In genomic region chr12:68809190-68810026, GRCh38 we compare ENCODE assay signal across 8 cellular contexts. TPM values are rescaled to one million over a fixed set of nuclear protein-coding genes. Genes with fewer than 3 reads are reported as not detected.
DNase-seq lines count a peak whose midpoint lies in the region; ATAC-seq, FAIRE-seq and TF ChIP-seq lines count a peak whose summit lies in the region.

No MANE protein-coding gene starts in this region.

- H2BK15ac ChIP-seq in H9 (ENCODE audit: low read depth, low read length), result no peak overlapping the region

- H2BK12ac ChIP-seq in H9 (ENCODE audit: insufficient read length, low read depth, low read length), result no peak overlapping the region

- TF ChIP-seq CTCF in H9 (conservative IDR thresholded peaks at IDR 0.05), result no peak
- TF ChIP-seq CTCF in WTC11 (IDR thresholded peaks at IDR 0.05), result no peak
- TF ChIP-seq CTCF in smooth muscle cell (IDR thresholded peaks at IDR 0.05; ENCODE audit: borderline replicate concordance, insufficient read depth, poor library complexity, severe bottlenecking), result no peak
- TF ChIP-seq CTCF in GM10266 (IDR thresholded peaks at IDR 0.05; ENCODE audit: control insufficient read depth, insufficient read depth, low read depth, missing control alignments), result no peak

- peak overlapping the region; percentile 94 to 95 for H3K4me3 Mint-ChIP-seq in H9
- peak overlapping the region; percentile 86 for H3K4me3 Mint-ChIP-seq in WTC11

- H2BK20ac ChIP-seq in H9 (ENCODE audit: low read depth, low read length, poor library complexity, severe bottlenecking), result no peak overlapping the region

- H3K27ac Mint-ChIP-seq in H9 (peak overlapping the region; percentile 99; a peak in 6 of 7 replicates), WTC11 (peak overlapping the region; percentile 98)

- H3K27me3 ChIP-seq in H9 (ENCODE audit: insufficient read depth, low read length) (no peaks in the 10 kb centered on the region), right cardiac atrium (ENCODE audit: control insufficient read depth, insufficient read depth) (no peaks in the 10 kb centered on the region), smooth muscle cell (ENCODE audit: low read depth) (no peaks in the 10 kb centered on the region)

- ATAC-seq in WTC11 (no peak), right cardiac atrium (no peak), GM19351 (IDR thresholded peaks at IDR 0.05; ENCODE audit: unreplicated experiment) (no peak), GM19324 (IDR thresholded peaks at IDR 0.05; ENCODE audit: low FRiP score, unreplicated experiment) (no peak)

- H3K79me1 ChIP-seq in H9 (ENCODE audit: insufficient read depth, low read depth, low read length, poor library complexity, severe bottlenecking), result no peaks in the 10 kb centered on the region

- H3K4me1 ChIP-seq in H9 (ENCODE audit: insufficient read depth, low read length) (peaks cover 4% of the 10 kb centered on the region; the same call in 1 of the 2 replicates), right cardiac atrium (ENCODE audit: control insufficient read depth, insufficient read depth, low read length) (no peaks in the 10 kb centered on the region), smooth muscle cell (ENCODE audit: low read depth) (peaks cover 13% of the 10 kb centered on the region)

- no peak overlapping the region for H4K91ac ChIP-seq in H9 (ENCODE audit: insufficient read length, low read depth, low read length)

- no peak overlapping the region for H2BK5ac ChIP-seq in H9 (ENCODE audit: insufficient read length, low read length)

- POLR2A ChIA-PET in WTC11 (lab: Charles Lee), result interaction anchor here (0.6 to 1.1 kb wide), 3 partner anchors 13 to 63 kb away, joined by 3 read pairs; partner anchors contain the start of gene SLC35E3

- intact Hi-C loops in right cardiac atrium (cut with DNase I), result no loop called here

- H3K18ac ChIP-seq in H9 (ENCODE audit: insufficient read length, low read depth, low read length), result no peak overlapping the region

- H3K27me3 Mint-ChIP-seq in H9 (ENCODE audit: low read depth) (no peaks in the 10 kb centered on the region), WTC11 (ENCODE audit: low read depth) (no peaks in the 10 kb centered on the region)

- no peak overlapping the region for H3K23ac ChIP-seq in H9 (ENCODE audit: insufficient read length, low read depth, low read length)

- H3T11ph ChIP-seq in H9 (ENCODE audit: low read length), result no peak overlapping the region

- H3K36me3 ChIP-seq in smooth muscle cell (ENCODE audit: low read depth), result peaks cover 16% of the 10 kb centered on the region

- no peak for DNase-seq in H9
- no peak for DNase-seq in WTC11 (ENCODE audit: low spot score)
- no peak for DNase-seq in right cardiac atrium
- no peak for DNase-seq in smooth muscle cell (lab: John Stamatoyannopoulos, UW; ENCODE audit: unreplicated experiment)
- no peak for DNase-seq in RCC 7860 (ENCODE audit: low spot score)
- DNase-seq in GM10266 (ENCODE audit: extremely low spot score), result no peak

- H2AK5ac ChIP-seq in H9 (ENCODE audit: insufficient read length, low read length), result no peak overlapping the region

- H4K20me1 ChIP-seq in H9 (ENCODE audit: control insufficient read depth, insufficient read depth, insufficient read length), result no peaks in the 10 kb centered on the region
- H4K20me1 ChIP-seq in smooth muscle cell (ENCODE audit: low read depth), result peaks cover 54% of the 10 kb centered on the region

- H4K5ac ChIP-seq in H9 (ENCODE audit: insufficient read length, low read depth, low read length), result no peak overlapping the region

- H3K79me2 ChIP-seq in H9 (ENCODE audit: insufficient read depth, low read length), result peaks cover 5% of the 10 kb centered on the region; the same call in 1 of the 2 replicates
- H3K79me2 ChIP-seq in smooth muscle cell (ENCODE audit: low read depth), result peaks cover 55% of the 10 kb centered on the region

- FAIRE-seq in RCC 7860 (lab: Jason Lieb, UNC), result no peak

- peak overlapping the region; percentile 2; the same call in 1 of the 2 replicates for H3K14ac ChIP-seq in H9 (ENCODE audit: insufficient read depth, low read length)

- H3K4me1 Mint-ChIP-seq in H9 (peaks cover 30 to 35% of the 10 kb centered on the region in 2 experiments), WTC11 (peaks cover 38% of the 10 kb centered on the region)

- no CpG with 5 or more reads among the region's 12 CpGs for WGBS in H9 (ENCODE audit: extremely low coverage, insufficient read length, low lambda C conversion rate)
- WGBS in right cardiac atrium, result 81% methylated on average over 12 of the region's 12 CpGs
- 71% methylated on average over 12 of the region's 12 CpGs for WGBS in smooth muscle cell (ENCODE audit: low lambda C conversion rate)

- H3K9me3 ChIP-seq in H9 (ENCODE audit: control insufficient read depth, low read depth, low read length) (no peaks in the 10 kb centered on the region), right cardiac atrium (ENCODE audit: control insufficient read depth, low read length) (no peaks in the 10 kb centered on the region), smooth muscle cell (replicated peaks; ENCODE audit: low read depth) (no peaks in the 10 kb centered on the region)

- H3K36me3 Mint-ChIP-seq in H9 (ENCODE audit: insufficient read depth in 1 of 3, low read depth in 3 of 3), result peaks cover 21 to 52% (median 48%) of the 10 kb centered on the region in 3 experiments
- peaks cover 47% of the 10 kb centered on the region for H3K36me3 Mint-ChIP-seq in WTC11

- H2AFZ ChIP-seq in H9 (ENCODE audit: low read length) (no peak overlapping the region), smooth muscle cell (ENCODE audit: low read depth) (no peak overlapping the region)

- H3F3A ChIP-seq in smooth muscle cell (ENCODE audit: low read depth), result peaks cover 8% of the 10 kb centered on the region

- no peak overlapping the region for H2BK120ac ChIP-seq in H9 (ENCODE audit: low read depth, low read length, poor library complexity, severe bottlenecking)

- H3K4me3 ChIP-seq in right cardiac atrium (ENCODE audit: low read length), result peak overlapping the region; percentile 74
- H3K4me3 ChIP-seq in smooth muscle cell, result peak overlapping the region; percentile 73

- no peak overlapping the region for H4K8ac ChIP-seq in H9 (replicated peaks; ENCODE audit: insufficient read length, low read depth, low read length)

- H3K9ac ChIP-seq in H9 (ENCODE audit: extremely low read depth, insufficient read length, low read length), result peak overlapping the region; percentile 60
- peak overlapping the region; percentile 97 for H3K9ac ChIP-seq in smooth muscle cell (ENCODE audit: low read depth)

- H3K56ac ChIP-seq in H9 (ENCODE audit: insufficient read length, low read depth, low read length), result no peak overlapping the region

- peak overlapping the region; percentile 48 for H3K4me2 ChIP-seq in H9 (ENCODE audit: insufficient read depth, insufficient read length, low read length)
- H3K4me2 ChIP-seq in smooth muscle cell, result peak overlapping the region; percentile 98

- CTCF ChIA-PET in WTC11 (lab: Charles Lee), result interaction anchor here (2.3 to 2.6 kb wide), 2 partner anchors 21 to 63 kb away, joined by 18 to 23 read pairs; partner anchors contain the start of gene SLC35E3

- no peak overlapping the region for H3K4ac ChIP-seq in H9 (ENCODE audit: low read depth, low read length)

- peaks cover 9% of the 10 kb centered on the region for H3K23me2 ChIP-seq in H9 (ENCODE audit: insufficient read length, low read depth, low read length, poor library complexity, severe bottlenecking)

- H3K27ac ChIP-seq in H9 (ENCODE audit: insufficient read length, low read depth, low read length) (peak overlapping the region; percentile 93), right cardiac atrium (ENCODE audit: low read length) (no peak overlapping the region), smooth muscle cell (ENCODE audit: low read depth) (peak overlapping the region; percentile 99)

- peaks cover 0 to 2% of the 10 kb centered on the region in 2 experiments; a peak in 2 of 5 replicates for H3K9me3 Mint-ChIP-seq in H9
- H3K9me3 Mint-ChIP-seq in WTC11, result no peaks in the 10 kb centered on the region

TF ChIP-seq in WTC11, 78 proteins besides CTCF, POLR2A, EP300 and RAD21 (continues in another document):
- TF ChIP-seq TCF7 (CRISPR knock-in tag; IDR thresholded peaks at IDR 0.05; ENCODE audit: low read depth) (no peak), FOXK1 (CRISPR knock-in tag; IDR thresholded peaks at IDR 0.05) (no peak), E2F1 (CRISPR knock-in tag; IDR thresholded peaks at IDR 0.05) (no peak), ZNF219 (CRISPR knock-in tag; IDR thresholded peaks at IDR 0.05; ENCODE audit: borderline replicate concordance) (no peak), PREB (CRISPR knock-in tag; IDR thresholded peaks at IDR 0.05; ENCODE audit: borderline replicate concordance) (no peak), ATF3 (CRISPR knock-in tag; conservative IDR thresholded peaks at IDR 0.05) (no peak), ZNF396 (CRISPR knock-in tag; IDR thresholded peaks at IDR 0.05; ENCODE audit: borderline replicate concordance) (no peak), NFE2L1 (CRISPR knock-in tag; IDR thresholded peaks at IDR 0.05) (no peak)

RNA-seq across cellular contexts. Expression of gene MDM2, which starts 1.4 kb away (rescaled TPM):
- 159 and 162 TPM in 2 replicates for total RNA-seq in H9 (2021)
- 130 to 207 TPM (median 137 TPM) in 3 replicates for total RNA-seq in WTC11 (2021)
- 10 to 100 TPM; 44.6 to 60.8 (median 48.8) TPM for total RNA-seq in right cardiac atrium
- polyA plus RNA-seq in right cardiac atrium, result 19.6 TPM
- 189 and 278 TPM in 2 replicates for total RNA-seq in smooth muscle cell
- polyA plus RNA-seq in smooth muscle cell, result 43.4 and 80.2 TPM in 2 replicates
